8 cellular contexts compared by ENCODE assay signal in genomic region chr3:14203521-14204079, GRCh38. TPM values are rescaled to one million over a fixed set of nuclear protein-coding genes. Genes with fewer than 3 reads are reported as not detected.
A peak's percentile ranks its signal among the peaks of the same experiment; 100 is the strongest.
DNase-seq lines count a peak whose midpoint lies in the region; ATAC-seq, FAIRE-seq and TF ChIP-seq lines count a peak whose summit lies in the region.

No MANE protein-coding gene starts in this region.

- no peak overlapping the region for H3K4me2 ChIP-seq in SU-DHL-6 (ENCODE audit: low read depth, low read length, poor library complexity, severe bottlenecking)

- TF ChIP-seq POLR2A in NB4 (IDR thresholded peaks at IDR 0.05; ENCODE audit: extremely low read depth, insufficient read length) (no peak), spleen (IDR thresholded peaks at IDR 0.05) (no peak)

- ATAC-seq in GM21619 (IDR thresholded peaks at IDR 0.05; ENCODE audit: unreplicated experiment) = no peak

- H3K27ac ChIP-seq in SU-DHL-6 (ENCODE audit: low read depth, low read length) = no peak overlapping the region
- H3K27ac ChIP-seq in spleen = peak overlapping the region in 7 of 8 donors; percentile 56 to 74 (median 68)

- TF ChIP-seq CTCF in AG10803 (conservative IDR thresholded peaks at IDR 0.05; ENCODE audit: low read length) (peak; percentile 92), NB4 (IDR thresholded peaks at IDR 0.05; ENCODE audit: low read depth, low read length) (peak; percentile 83), SU-DHL-6 (IDR thresholded peaks at IDR 0.05; ENCODE audit: insufficient read depth, low read length, poor library complexity, severe bottlenecking) (peak; percentile 76), brain (conservative IDR thresholded peaks at IDR 0.05) (peak; percentile 83 to 88), spleen (IDR thresholded peaks at IDR 0.05 in 8 of 11, conservative IDR thresholded peaks at IDR 0.05 in 3 of 11) (peak; percentile 69 to 91 (median 87))

- H2AFZ ChIP-seq in SU-DHL-6 (ENCODE audit: low read depth, low read length, severe bottlenecking) = no peak overlapping the region

- H3K4me3 ChIP-seq in AG10803 (ENCODE audit: low read length) (no peak overlapping the region), NB4 (ENCODE audit: low read depth, low read length) (no peak overlapping the region), SU-DHL-6 (ENCODE audit: insufficient read depth, low read length, poor library complexity, severe bottlenecking) (no peak overlapping the region), spleen (no peak overlapping the region)

- H3K4me1 ChIP-seq in spleen = peaks cover 4 to 36% (median 18%) of the 10 kb centered on the region in 6 donors

- intact Hi-C loops in spleen (cut with DNase I; ENCODE audit: low total_unique reads) = loop anchor here (5.0 kb wide), 1 partner anchor 264 kb away; no protein-coding TSS in a partner anchor

- H3K36me3 Mint-ChIP-seq in brain = peaks cover 8% of the 10 kb centered on the region

- H3F3A ChIP-seq in SU-DHL-6 (ENCODE audit: insufficient read depth) = no peaks in the 10 kb centered on the region

- H3K27me3 Mint-ChIP-seq in brain = no peaks in the 10 kb centered on the region

- H3K9ac ChIP-seq in SU-DHL-6 (ENCODE audit: low read length) = no peak overlapping the region

- 44 to 51% (median 46%) methylated on average over 9 to 10 of the region's 10 CpGs for WGBS in spleen, 5 donors

- H3K4me1 Mint-ChIP-seq in brain = peaks cover 5% of the 10 kb centered on the region

- no peak for FAIRE-seq in GM18507 (lab: Jason Lieb, UNC)

- no peaks in the 10 kb centered on the region for H4K20me1 ChIP-seq in SU-DHL-6 (ENCODE audit: low read depth, low read length)

- no peaks in the 10 kb centered on the region for H3K9me3 ChIP-seq in SU-DHL-6 (ENCODE audit: insufficient read depth, low read length)
- no peaks in the 10 kb centered on the region for H3K9me3 ChIP-seq in spleen

- no peaks in the 10 kb centered on the region for H3K27me3 ChIP-seq in SU-DHL-6 (ENCODE audit: low read length)
- no peaks in the 10 kb centered on the region for H3K27me3 ChIP-seq in spleen (replicated peaks in 1 of 7)

- peak overlapping the region in 4 of 5 experiments; percentile 12 to 56 (median 34) for H3K27ac Mint-ChIP-seq in brain

- H3K36me3 ChIP-seq in SU-DHL-6 (ENCODE audit: low read length) (no peaks in the 10 kb centered on the region), spleen (peaks cover 0 to 19% (median 15%) of the 10 kb centered on the region in 6 donors)

- no peaks in the 10 kb centered on the region for H3K9me2 ChIP-seq in SU-DHL-6 (replicated peaks; ENCODE audit: insufficient read depth, low read length)

- DNase-seq in AG10803 (ENCODE audit: low read depth) (peak; percentile 87), GM18507 (ENCODE audit: extremely low spot score, insufficient read length, low read depth) (peak; percentile 38), NB4 (ENCODE audit: low read depth) (peak; percentile 89), iPS-NIHi7 (ENCODE audit: extremely low spot score) (peak; percentile 87), spleen (no peak)

- H3K79me2 ChIP-seq in SU-DHL-6 (ENCODE audit: insufficient read depth, low read length) = no peaks in the 10 kb centered on the region

- H3K9me3 Mint-ChIP-seq in brain = no peaks in the 10 kb centered on the region

- H3K4me3 Mint-ChIP-seq in brain = no peak overlapping the region

RNA-seq across cellular contexts. Expression of gene LSM3, which starts 25.0 kb away (rescaled TPM):
- polyA plus RNA-seq in brain (ENCODE audit: insufficient read depth, low read depth, low replicate concordance) (13.2 TPM), spleen (10 to 100 TPM in 2 of 3 donors, 1 to 10 TPM in 1; 9.8 to 15.8 (median 14.4) TPM)
- 10 to 100 TPM in 2 of 7 donors, 1 to 10 TPM in 5; 7.5 to 13.2 (median 9.4) TPM for total RNA-seq in spleen

RNA-seq across cellular contexts. Expression of gene XPC, which starts 25.2 kb away (rescaled TPM):
- polyA plus RNA-seq in brain (ENCODE audit: insufficient read depth, low read depth, low replicate concordance) (18.6 TPM), spleen (10 to 100 TPM; 16.1 to 25.0 (median 23.2) TPM)
- total RNA-seq in spleen = 10 to 100 TPM; 31.5 to 65.6 (median 51.3) TPM
